In the genomic region with DNA sequence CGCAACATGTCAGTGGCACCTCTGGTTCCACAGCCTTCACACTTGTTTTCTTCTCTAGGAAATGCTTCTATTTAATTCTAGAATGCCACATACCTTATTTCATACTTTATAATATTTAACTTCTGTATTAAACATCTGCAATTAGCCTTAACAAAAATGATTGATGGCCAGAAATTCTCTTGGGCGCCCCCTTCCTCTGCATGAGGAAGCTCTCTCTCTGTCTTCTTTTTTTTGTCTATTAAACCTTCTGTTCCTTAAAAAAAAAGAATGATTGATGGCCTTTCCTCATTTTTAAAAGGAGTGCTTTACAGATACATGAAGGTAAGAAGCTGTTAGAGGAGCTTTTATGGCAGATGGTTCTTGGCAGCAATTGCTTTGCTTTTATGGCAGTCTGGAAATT, we compare ENCODE assay signal across 18 cellular contexts.
A peak's percentile ranks its signal among the peaks of the same experiment; 100 is the strongest.
DNase-seq lines count a peak whose midpoint lies in the region; ATAC-seq and TF ChIP-seq lines count a peak whose summit lies in the region.
"Had no signal": no experiment of that assay in that cellular context is flagged by ENCODE, and none has a peak within 500 bp of the region (broad histone marks: within the 10 kb centered on the region; RNA-seq: fewer than 3 reads in every experiment).

No MANE protein-coding gene starts in this region.

- DNase-seq in AG10803 (ENCODE audit: low read depth) (no peak), HEK293T (ENCODE audit: extremely low spot score) (no peak), astrocyte of the cerebellum (ENCODE audit: low read depth) (no peak), mesothelial cell of epicardium (ENCODE audit: low spot score in 2 of 2, unreplicated experiment in 2 of 2) (no peak), SIG-M5 treated with dmso at 0.1 percent for 504 hours (lab: John Stamatoyannopoulos, UW; ENCODE audit: unreplicated experiment) (no peak), COR-L47 (lab: John Stamatoyannopoulos, UW) (no peak)
- DNase-seq in stimulated activated CD4-positive, alpha-beta T cell treated with anti-CD3 and anti-CD28 coated beads, Interleukin-4, amount 100 ng/mL, for 1 hour: no peak
- DNase-seq: activated CD4-positive, CD25-positive, alpha-beta regulatory T cell; activated naive CD8-positive, alpha-beta T cell treated with anti-CD3 and anti-CD28 coated beads for 36 hours; activated T-cell treated with anti-CD3 and anti-CD28 coated beads, Interleukin-2, amount 50 U/mL, for 72 hours; Kasumi-1; lower lobe of right lung; naive B cell; NCI-H146; T-helper 2 cell had no signal

- H3K4me1 Mint-ChIP-seq in mesothelial cell of epicardium: peaks cover 18% of the 10 kb centered on the region
- H3K4me1 Mint-ChIP-seq: activated naive CD8-positive, alpha-beta T cell treated with anti-CD3 and anti-CD28 coated beads for 36 hours; B cell; naive B cell had no signal

- H3K27ac Mint-ChIP-seq in mesothelial cell of epicardium: no peak overlapping the region
- H3K27ac Mint-ChIP-seq: activated naive CD8-positive, alpha-beta T cell treated with anti-CD3 and anti-CD28 coated beads for 36 hours; activated T-cell treated with anti-CD3 and anti-CD28 coated beads, Interleukin-2, amount 50 U/mL, for 72 hours; B cell; naive B cell; progenitor cell of endocrine pancreas had no signal

- no peak overlapping the region for H3K4me3 Mint-ChIP-seq in mesothelial cell of epicardium
- H3K4me3 Mint-ChIP-seq: activated naive CD8-positive, alpha-beta T cell treated with anti-CD3 and anti-CD28 coated beads for 36 hours; activated T-cell treated with anti-CD3 and anti-CD28 coated beads, Interleukin-2, amount 50 U/mL, for 72 hours; B cell; naive B cell had no signal

- peaks cover 4% of the 10 kb centered on the region for H3K9me3 Mint-ChIP-seq in mesothelial cell of epicardium
- H3K9me3 Mint-ChIP-seq: activated naive CD8-positive, alpha-beta T cell treated with anti-CD3 and anti-CD28 coated beads for 36 hours had no signal

- H3K27me3 Mint-ChIP-seq in mesothelial cell of epicardium (ENCODE audit: low read depth): no peaks in the 10 kb centered on the region
- H3K27me3 Mint-ChIP-seq: activated naive CD8-positive, alpha-beta T cell treated with anti-CD3 and anti-CD28 coated beads for 36 hours; B cell; naive B cell; progenitor cell of endocrine pancreas had no signal

- H3K36me3 Mint-ChIP-seq in mesothelial cell of epicardium: no peaks in the 10 kb centered on the region
- H3K36me3 Mint-ChIP-seq: activated naive CD8-positive, alpha-beta T cell treated with anti-CD3 and anti-CD28 coated beads for 36 hours; naive B cell had no signal

- TF ChIP-seq CTCF in AG10803 (conservative IDR thresholded peaks at IDR 0.05; ENCODE audit: low read length) (0 out of 2 replicates have a peak, but pooled peaks have one; percentile 4), astrocyte of the cerebellum (IDR thresholded peaks at IDR 0.05; ENCODE audit: low read depth, low read length, missing control alignments) (peak; percentile 17), mesothelial cell of epicardium (IDR thresholded peaks at IDR 0.05; ENCODE audit: unreplicated experiment) (peak; percentile 24)

- H3K4me3 ChIP-seq in AG10803 (ENCODE audit: low read length): no peak overlapping the region
- H3K4me3 ChIP-seq in astrocyte of the cerebellum (ENCODE audit: low read depth, low read length): no peak overlapping the region
- H3K4me3 ChIP-seq: lower lobe of right lung had no signal

- CTCF ChIA-PET in HEK293T (lab: Yijun Ruan, JAX): interaction anchor here (0.6 kb wide), 2 partner anchors 9 to 370 kb away, joined by 3 read pairs; no protein-coding TSS in a partner anchor

- in situ Hi-C loops in astrocyte of the cerebellum (cut with HindIII; ENCODE audit: low sequenced_read_pairs): no loop called here

- POLR2A ChIA-PET in HEK293T (lab: Yijun Ruan, JAX): no interaction called here

- ATAC-seq in HG03378 (IDR thresholded peaks at IDR 0.05; ENCODE audit: unreplicated experiment): no peak
- ATAC-seq: activated T-cell treated with anti-CD3 and anti-CD28 coated beads, Interleukin-2, amount 50 U/mL, for 72 hours; lower lobe of right lung had no signal

TF ChIP-seq in HEK293T, 16 proteins besides CTCF, POLR2A, EP300 and RAD21:
- TF ChIP-seq ZNF384 (IDR thresholded peaks at IDR 0.05) (peak; percentile 68), FOXA1 (IDR thresholded peaks at IDR 0.05) (no peak), LEF1 (IDR thresholded peaks at IDR 0.05; ENCODE audit: borderline replicate concordance) (no peak), ELF4 (IDR thresholded peaks at IDR 0.05) (no peak), NFRKB (IDR thresholded peaks at IDR 0.05) (no peak)
- TF ChIP-seq, protein P1, sequence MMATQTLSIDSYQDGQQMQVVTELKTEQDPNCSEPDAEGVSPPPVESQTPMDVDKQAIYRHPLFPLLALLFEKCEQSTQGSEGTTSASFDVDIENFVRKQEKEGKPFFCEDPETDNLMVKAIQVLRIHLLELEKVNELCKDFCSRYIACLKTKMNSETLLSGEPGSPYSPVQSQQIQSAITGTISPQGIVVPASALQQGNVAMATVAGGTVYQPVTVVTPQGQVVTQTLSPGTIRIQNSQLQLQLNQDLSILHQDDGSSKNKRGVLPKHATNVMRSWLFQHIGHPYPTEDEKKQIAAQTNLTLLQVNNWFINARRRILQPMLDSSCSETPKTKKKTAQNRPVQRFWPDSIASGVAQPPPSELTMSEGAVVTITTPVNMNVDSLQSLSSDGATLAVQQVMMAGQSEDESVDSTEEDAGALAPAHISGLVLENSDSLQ (IDR thresholded peaks at IDR 0.05): peak; percentile 86
